In genomic region chr1:241589524-241589923, GRCh38 we compare ENCODE assay signal across 18 cellular contexts.
A peak's percentile ranks its signal among the peaks of the same experiment; 100 is the strongest.
DNase-seq lines count a peak whose midpoint lies in the region; TF ChIP-seq lines count a peak whose summit lies in the region.
"Had no signal": no experiment of that assay in that cellular context is flagged by ENCODE, and none has a peak within 500 bp of the region (broad histone marks: within the 10 kb centered on the region; RNA-seq: fewer than 3 reads in every experiment).

No MANE protein-coding gene starts in this region.

- H3K9me3 ChIP-seq in neutrophil = no peaks in the 10 kb centered on the region
- H3K9me3 ChIP-seq: BLaER1, Peyer's patch had no signal

- no peak for TF ChIP-seq POLR2A in erythroblast (IDR thresholded peaks at IDR 0.05; ENCODE audit: low read length)

- TF ChIP-seq CTCF in neutrophil (IDR thresholded peaks at IDR 0.05) = no peak

- H3K27me3 ChIP-seq in neutrophil = no peaks in the 10 kb centered on the region
- H3K27me3 ChIP-seq: BLaER1, Peyer's patch had no signal

- DNase-seq in NCI-H146 (lab: John Stamatoyannopoulos, UW) = peak; percentile 38
- no peak for DNase-seq in NCI-H146 treated with DMSO at 0.1 percent for 48 hours (lab: John Stamatoyannopoulos, UW; ENCODE audit: unreplicated experiment)
- DNase-seq in NCI-H2081 treated with DMSO at 0.1 percent for 48 hours (lab: John Stamatoyannopoulos, UW) = peak; percentile 20
- peak; percentile 69 for DNase-seq in SKM-1 treated with dmso at 0.1 percent for 144 hours (lab: John Stamatoyannopoulos, UW; ENCODE audit: unreplicated experiment)
- no peak for DNase-seq in erythroblast (lab: John Stamatoyannopoulos, UW)
- no peak for DNase-seq in Kasumi-1 (lab: John Stamatoyannopoulos, UW)
- no peak for DNase-seq in NCI-H774 (lab: John Stamatoyannopoulos, UW)
- DNase-seq: DMS153, EL, HFFc6, NCI-H1105, NCI-H187 treated with DMSO at 0.1 percent for 48 hours, NCI-H510A treated with DMSO at 0.1 percent for 48 hours, Peyer's patch, SHP77 treated with DMSO at 0.1 percent for 48 hours had no signal

- H3K36me3 ChIP-seq in neutrophil = no peaks in the 10 kb centered on the region
- H3K36me3 ChIP-seq: Peyer's patch had no signal

- H3K27ac ChIP-seq in neutrophil = peak overlapping the region; percentile 68
- H3K27ac ChIP-seq: 22Rv1, BLaER1, Peyer's patch had no signal

- no peak overlapping the region for H3K4me3 ChIP-seq in neutrophil (ENCODE audit: low read depth in 1 of 2, low read length in 1 of 2)
- H3K4me3 ChIP-seq: BLaER1, Peyer's patch had no signal

- H3K4me1 ChIP-seq in neutrophil (ENCODE audit: control insufficient read depth in 1 of 2, insufficient read depth in 1 of 2, low read depth in 1 of 2, low read length in 1 of 2) = peaks cover 17 to 18% of the 10 kb centered on the region in 2 experiments
- H3K4me1 ChIP-seq: BLaER1, Peyer's patch had no signal

Comparison
In these comparisons a context has a peak if more than half of its experiments do, and no peak if none do; other contexts are left out.
1. DNase-seq: peak in NCI-H146 (single experiment), NCI-H2081 treated with DMSO at 0.1 percent for 48 hours (single experiment) and SKM-1 treated with dmso at 0.1 percent for 144 hours (single experiment); none in NCI-H146 treated with DMSO at 0.1 percent for 48 hours (single experiment), erythroblast (0 of 2), Kasumi-1 (0 of 2) and NCI-H774 (single experiment).